Comparison of ENCODE assay signal across 9 cellular contexts in the genomic region with DNA sequence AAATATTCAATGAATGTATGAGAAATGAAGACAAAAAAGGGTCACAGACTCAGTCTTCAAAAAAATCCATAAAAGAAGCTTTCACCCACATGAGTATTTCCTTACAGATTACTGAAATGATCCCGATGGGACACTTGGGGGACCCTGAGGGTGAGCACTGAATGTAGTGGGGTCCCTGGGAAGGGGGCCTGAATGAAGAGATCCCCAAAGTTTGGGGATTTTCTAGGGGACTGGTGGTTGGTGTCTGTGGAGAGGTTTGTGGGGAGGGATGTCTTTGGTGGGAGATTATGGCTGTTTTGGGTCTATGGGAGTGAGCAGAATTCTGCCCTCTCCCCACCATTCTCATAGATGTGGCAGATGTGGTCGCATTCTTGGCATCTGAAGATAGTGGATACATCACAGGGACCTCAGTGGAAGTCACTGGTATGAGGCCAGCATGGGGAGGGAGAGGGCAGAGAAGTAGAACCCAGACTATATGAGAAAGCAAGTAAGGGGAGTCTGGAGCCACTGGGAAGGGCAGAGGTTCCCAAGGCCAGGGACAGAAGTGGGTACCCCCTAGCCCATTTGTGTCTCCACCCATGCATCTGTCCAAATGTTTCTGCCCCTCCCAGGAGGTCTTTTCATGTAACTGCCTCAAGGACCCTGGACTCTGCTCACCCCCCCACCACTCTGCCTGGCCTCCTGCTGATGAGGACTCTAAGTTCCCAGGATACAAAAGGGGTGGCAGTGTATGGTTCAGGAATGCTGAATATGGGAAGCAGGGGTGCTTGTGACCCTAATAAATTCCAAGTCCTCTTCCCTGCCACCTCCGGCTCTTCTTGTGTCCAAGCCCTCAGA. TPM values are rescaled to one million over a fixed set of nuclear protein-coding genes. Genes with fewer than 3 reads are reported as not detected.
A peak's percentile ranks its signal among the peaks of the same experiment; 100 is the strongest.
DNase-seq lines count a peak whose midpoint lies in the region; FAIRE-seq and TF ChIP-seq lines count a peak whose summit lies in the region.
"Had no signal": no experiment of that assay in that cellular context is flagged by ENCODE, and none has a peak within 500 bp of the region (broad histone marks: within the 10 kb centered on the region; RNA-seq: fewer than 3 reads in every experiment).

No MANE protein-coding gene starts in this region.

- TF ChIP-seq POLR2A in esophagus muscularis mucosa (IDR thresholded peaks at IDR 0.05; ENCODE audit: low read depth): no peak

- H3K9ac ChIP-seq in OCI-LY3 (ENCODE audit: low read length) (no peak overlapping the region), neural progenitor cell (no peak overlapping the region)

- WGBS in esophagus muscularis mucosa: 85% methylated on average over 3 of the region's 3 CpGs

- intact Hi-C loops in esophagus muscularis mucosa (cut with DNase I): no loop called here

- no peaks in the 10 kb centered on the region for H3K27me3 ChIP-seq in OCI-LY3 (ENCODE audit: low read depth, low read length)
- H3K27me3 ChIP-seq in bronchial epithelial cell (ENCODE audit: control insufficient read depth, insufficient read depth, low read length): no peaks in the 10 kb centered on the region
- peaks cover 12% of the 10 kb centered on the region for H3K27me3 ChIP-seq in neural progenitor cell
- no peaks in the 10 kb centered on the region for H3K27me3 ChIP-seq in esophagus muscularis mucosa

- peak; percentile 67 for DNase-seq in EH (ENCODE audit: low read depth)
- DNase-seq in bronchial epithelial cell (ENCODE audit: low read depth): peak; percentile 8
- no peak for DNase-seq in neural progenitor cell (ENCODE audit: low spot score)
- DNase-seq in NCI-H146 treated with DMSO at 0.1 percent for 48 hours (lab: John Stamatoyannopoulos, UW; ENCODE audit: unreplicated experiment): no peak
- DNase-seq in esophagus muscularis mucosa (ENCODE audit: extremely low spot score): no peak
- DNase-seq in NCI-H1105 (lab: John Stamatoyannopoulos, UW): no peak
- DNase-seq: Kasumi-1 had no signal

- no peak overlapping the region for H3K4me3 ChIP-seq in OCI-LY3 (ENCODE audit: low read length)
- no peak overlapping the region for H3K4me3 ChIP-seq in bronchial epithelial cell (ENCODE audit: low read depth, low read length)
- peak overlapping the region; percentile 93 for H3K4me3 ChIP-seq in neural progenitor cell
- no peak overlapping the region for H3K4me3 ChIP-seq in esophagus muscularis mucosa

- FAIRE-seq in bronchial epithelial cell (lab: Jason Lieb, UNC): no peak

- H3K4me2 ChIP-seq in OCI-LY3 (ENCODE audit: low read length) (peak overlapping the region; percentile 71; the same call in 1 of the 2 replicates), neural progenitor cell (peak overlapping the region; percentile 94)

- H3F3A ChIP-seq in neural progenitor cell (ENCODE audit: low read depth): peaks cover 59% of the 10 kb centered on the region

- no peaks in the 10 kb centered on the region for H3K9me3 Mint-ChIP-seq in neural progenitor cell

- H2AFZ ChIP-seq in OCI-LY3 (ENCODE audit: low read depth, low read length) (no peak overlapping the region), neural progenitor cell (replicated peaks) (no peak overlapping the region)

- peaks cover 13% of the 10 kb centered on the region for H3K79me2 ChIP-seq in OCI-LY3 (ENCODE audit: low read length)
- H3K79me2 ChIP-seq in neural progenitor cell (ENCODE audit: low read depth): peaks cover 33% of the 10 kb centered on the region

- H3K9me3 ChIP-seq in OCI-LY3 (ENCODE audit: insufficient read depth, low read length) (no peaks in the 10 kb centered on the region), neural progenitor cell (ENCODE audit: low read depth) (no peaks in the 10 kb centered on the region), esophagus muscularis mucosa (no peaks in the 10 kb centered on the region)
- H3K9me3 ChIP-seq: thoracic aorta had no signal

- H3K4me1 Mint-ChIP-seq in neural progenitor cell: peaks cover 71% of the 10 kb centered on the region

- H3K36me3 ChIP-seq in OCI-LY3 (replicated peaks; ENCODE audit: low read depth, low read length) (peaks cover 22% of the 10 kb centered on the region), bronchial epithelial cell (ENCODE audit: control insufficient read depth, insufficient read depth, low read length) (peaks cover 17% of the 10 kb centered on the region), neural progenitor cell (no peaks in the 10 kb centered on the region), esophagus muscularis mucosa (peaks cover 18 to 45% (median 39%) of the 10 kb centered on the region in 4 donors)

- no peaks in the 10 kb centered on the region; the same call in 1 of the 2 replicates for H4K20me1 ChIP-seq in OCI-LY3 (ENCODE audit: insufficient read depth, low read length)
- H4K20me1 ChIP-seq in neural progenitor cell (ENCODE audit: low read depth): peaks cover 55% of the 10 kb centered on the region

- TF ChIP-seq CTCF in OCI-LY3 (IDR thresholded peaks at IDR 0.05; ENCODE audit: low read depth, low read length): no peak
- TF ChIP-seq CTCF in bronchial epithelial cell (IDR thresholded peaks at IDR 0.05; ENCODE audit: insufficient read depth, low read length, severe bottlenecking): no peak
- TF ChIP-seq CTCF in neural progenitor cell (IDR thresholded peaks at IDR 0.05): no peak
- no peak for TF ChIP-seq CTCF in esophagus muscularis mucosa (IDR thresholded peaks at IDR 0.05)

- H3K4me1 ChIP-seq in OCI-LY3 (ENCODE audit: low read length) (peaks cover 26% of the 10 kb centered on the region), neural progenitor cell (peaks cover 43% of the 10 kb centered on the region), esophagus muscularis mucosa (peaks cover 48 to 69% (median 60%) of the 10 kb centered on the region in 4 donors)

- TF ChIP-seq EP300 in esophagus muscularis mucosa (IDR thresholded peaks at IDR 0.05): no peak

- H3K27ac ChIP-seq in OCI-LY3 (ENCODE audit: low read length) (no peak overlapping the region), neural progenitor cell (no peak overlapping the region), esophagus muscularis mucosa (replicated peaks in 1 of 4) (no peak overlapping the region)
- H3K27ac ChIP-seq: thoracic aorta had no signal

- H3K27ac Mint-ChIP-seq in neural progenitor cell: peak overlapping the region; percentile 100

- peaks cover 17% of the 10 kb centered on the region for H3K27me3 Mint-ChIP-seq in neural progenitor cell (ENCODE audit: insufficient read depth, low read depth)

- peaks cover 39% of the 10 kb centered on the region for H3K36me3 Mint-ChIP-seq in neural progenitor cell

- H3K4me3 Mint-ChIP-seq in neural progenitor cell: peak overlapping the region; percentile 99

RNA-seq across cellular contexts. Expression of a gene that starts 1.8 kb away (rescaled TPM):
- total RNA-seq in bronchial epithelial cell (59.8 and 76.4 TPM in 2 replicates), neural progenitor cell (ENCODE audit: low replicate concordance) (4.8 and 9.5 TPM in 2 replicates), esophagus muscularis mucosa (10 to 100 TPM in 3 of 4 donors, 1 to 10 TPM in 1; 2.0 to 15.0 (median 12.9) TPM)

RNA-seq across cellular contexts. Expression of a gene that starts 2.1 kb away (rescaled TPM):
- 43.4 and 50.7 TPM in 2 replicates for total RNA-seq in bronchial epithelial cell
- total RNA-seq in neural progenitor cell (ENCODE audit: low replicate concordance): 12.1 and 20.2 TPM in 2 replicates
- 10 to 100 TPM; 15.0 to 25.3 (median 20.6) TPM for total RNA-seq in esophagus muscularis mucosa

RNA-seq across cellular contexts. Expression of a gene that starts 5.6 kb away (rescaled TPM):
- 90.4 and 94.0 TPM in 2 replicates for total RNA-seq in bronchial epithelial cell
- 40.8 and 59.2 TPM in 2 replicates for total RNA-seq in neural progenitor cell (ENCODE audit: low replicate concordance)
- 10 to 100 TPM; 43.6 to 80.1 (median 62.3) TPM for total RNA-seq in esophagus muscularis mucosa

RNA-seq across cellular contexts. Expression of a gene that starts 5.8 kb away (rescaled TPM):
- 13.2 and 15.3 TPM in 2 replicates for total RNA-seq in bronchial epithelial cell
- total RNA-seq in neural progenitor cell (ENCODE audit: low replicate concordance): 10.2 and 21.7 TPM in 2 replicates
- 10 to 100 TPM; 21.5 to 34.1 (median 32.2) TPM for total RNA-seq in esophagus muscularis mucosa

RNA-seq across cellular contexts. Expression of a gene that starts 14.0 kb away (rescaled TPM):
- total RNA-seq in bronchial epithelial cell (under 0.01 TPM in 2 replicates), neural progenitor cell (ENCODE audit: low replicate concordance) (0.49 and 0.99 TPM in 2 replicates), esophagus muscularis mucosa (1 to 10 TPM in 1 of 4 donors, under 1 TPM in 2, not detected in 1; 0.17 to 1.1 (median 0.19) TPM)

Comparison
In these comparisons a context has a peak if more than half of its experiments do, and no peak if none do; other contexts are left out.
1. DNase-seq: peak in EH (single experiment) and bronchial epithelial cell (single experiment); none in neural progenitor cell (single experiment), NCI-H146 treated with DMSO at 0.1 percent for 48 hours (single experiment), esophagus muscularis mucosa (single experiment) and NCI-H1105 (single experiment).